Comparison of ENCODE assay signal across 16 cellular contexts in the genomic region with DNA sequence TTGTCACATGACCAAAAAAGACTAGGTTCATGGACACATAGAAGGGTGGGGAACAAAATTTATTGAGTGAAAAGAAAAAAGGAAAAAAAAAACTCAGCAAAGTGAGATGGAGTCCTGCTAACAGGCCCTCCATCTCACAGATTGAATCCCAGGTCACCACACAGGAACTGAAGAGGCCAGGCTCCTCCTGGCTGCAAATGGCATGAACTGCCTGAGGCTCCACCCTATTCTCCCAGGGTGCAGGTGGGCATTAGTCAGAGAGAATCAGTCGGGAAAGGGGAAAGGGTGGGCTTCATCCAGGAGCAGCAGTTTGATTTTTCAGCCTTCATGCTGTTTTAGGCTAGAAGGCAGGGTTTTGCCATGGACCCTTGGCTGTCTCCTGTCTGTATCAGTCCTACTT.
A peak's percentile ranks its signal among the peaks of the same experiment; 100 is the strongest.
DNase-seq lines count a peak whose midpoint lies in the region; ATAC-seq and TF ChIP-seq lines count a peak whose summit lies in the region.
"Had no signal": no experiment of that assay in that cellular context is flagged by ENCODE, and none has a peak within 500 bp of the region (broad histone marks: within the 10 kb centered on the region; RNA-seq: fewer than 3 reads in every experiment).

No MANE protein-coding gene starts in this region.

- H3K9ac ChIP-seq in PC-3 (ENCODE audit: low read length): no peak overlapping the region
- no peak overlapping the region for H3K9ac ChIP-seq in neural progenitor cell
- H3K9ac ChIP-seq: BLaER1 had no signal

- no peaks in the 10 kb centered on the region for H3K4me1 Mint-ChIP-seq in neural progenitor cell
- H3K4me1 Mint-ChIP-seq: CD4-positive, alpha-beta memory T cell had no signal

- no peaks in the 10 kb centered on the region for H3K27me3 ChIP-seq in PC-3 (ENCODE audit: low read length)
- H3K27me3 ChIP-seq in foreskin keratinocyte: no peaks in the 10 kb centered on the region
- no peaks in the 10 kb centered on the region for H3K27me3 ChIP-seq in neural progenitor cell
- H3K27me3 ChIP-seq: BLaER1, SJCRH30 had no signal

- H3K27me3 Mint-ChIP-seq in neural progenitor cell (ENCODE audit: insufficient read depth, low read depth): no peaks in the 10 kb centered on the region
- H3K27me3 Mint-ChIP-seq: CD4-positive, alpha-beta memory T cell had no signal

- intact Hi-C loops in PC-3 (cut with micrococcal nuclease) (loop anchor here (10.0 kb wide), 1 partner anchor 440 kb away; no protein-coding TSS in a partner anchor), left cardiac atrium (cut with DNase I) (no loop called here)

- H3F3A ChIP-seq in PC-3 (ENCODE audit: low read length, unreplicated experiment) (no peaks in the 10 kb centered on the region), neural progenitor cell (ENCODE audit: low read depth) (no peaks in the 10 kb centered on the region)

- ATAC-seq in PC-3 (no peak), foreskin keratinocyte (peak; percentile 19), GM18867 (IDR thresholded peaks at IDR 0.05; ENCODE audit: unreplicated experiment) (no peak), left cardiac atrium (no peak)
- ATAC-seq: A549, Panc1 had no signal

- CTCF ChIA-PET in PC-3 (lab: Charles Lee): no interaction called here

- H3K27ac ChIP-seq in PC-3 (ENCODE audit: low read length): no peak overlapping the region
- H3K27ac ChIP-seq in foreskin keratinocyte: no peak overlapping the region
- no peak overlapping the region for H3K27ac ChIP-seq in neural progenitor cell
- H3K27ac ChIP-seq: A549, BLaER1, SJCRH30 had no signal

- H3K9me3 Mint-ChIP-seq in neural progenitor cell: no peaks in the 10 kb centered on the region

- H3K36me3 Mint-ChIP-seq in neural progenitor cell: no peaks in the 10 kb centered on the region
- H3K36me3 Mint-ChIP-seq: CD4-positive, alpha-beta memory T cell had no signal

- H3K4me2 ChIP-seq in PC-3 (ENCODE audit: low read length) (no peak overlapping the region), neural progenitor cell (no peak overlapping the region)
- H3K4me2 ChIP-seq: A549, BLaER1 had no signal

- DNase-seq in H4 (ENCODE audit: low spot score) (peak; percentile 13), PC-3 (peak; percentile 6), foreskin keratinocyte (no peak), neural progenitor cell (ENCODE audit: low spot score) (peak; percentile 19), DMS79 treated with DMSO at 0.1 percent for 48 hours (lab: John Stamatoyannopoulos, UW) (no peak), left cardiac atrium (no peak)
- DNase-seq: CD4-positive, alpha-beta memory T cell; KBM-7; NCI-H1105 treated with DMSO at 0.1 percent for 48 hours; NCI-H1694; NCI-H748 treated with DMSO at 0.1 percent for 48 hours had no signal

- H4K20me1 ChIP-seq in PC-3 (ENCODE audit: low read length) (no peaks in the 10 kb centered on the region), neural progenitor cell (ENCODE audit: low read depth) (no peaks in the 10 kb centered on the region)
- H4K20me1 ChIP-seq: BLaER1 had no signal

- POLR2A ChIA-PET in PC-3 (lab: Charles Lee; ENCODE audit: unreplicated experiment): no interaction called here

- H3K27ac Mint-ChIP-seq in neural progenitor cell: no peak overlapping the region
- H3K27ac Mint-ChIP-seq: CD4-positive, alpha-beta memory T cell had no signal

- no peaks in the 10 kb centered on the region for H3K4me1 ChIP-seq in PC-3 (ENCODE audit: insufficient read depth, low read length)
- no peaks in the 10 kb centered on the region for H3K4me1 ChIP-seq in foreskin keratinocyte
- H3K4me1 ChIP-seq in neural progenitor cell: no peaks in the 10 kb centered on the region
- H3K4me1 ChIP-seq: A549, BLaER1, SJCRH30 had no signal

- H3K9me3 ChIP-seq in PC-3 (ENCODE audit: low read length): no peaks in the 10 kb centered on the region
- H3K9me3 ChIP-seq in neural progenitor cell (ENCODE audit: low read depth): no peaks in the 10 kb centered on the region
- H3K9me3 ChIP-seq: A549, BLaER1, SJCRH30 had no signal

- H3K9me2 ChIP-seq in PC-3 (replicated peaks; ENCODE audit: low read length): no peaks in the 10 kb centered on the region

- no peak overlapping the region for H3K4me3 ChIP-seq in PC-3 (ENCODE audit: low read length)
- H3K4me3 ChIP-seq in neural progenitor cell: no peak overlapping the region
- H3K4me3 ChIP-seq: A549, BLaER1, SJCRH30 had no signal

- no peak overlapping the region for H2AFZ ChIP-seq in PC-3 (ENCODE audit: low read length)
- peak overlapping the region; percentile 88 for H2AFZ ChIP-seq in neural progenitor cell (replicated peaks)

- H3K4me3 Mint-ChIP-seq in neural progenitor cell: no peak overlapping the region
- H3K4me3 Mint-ChIP-seq: CD4-positive, alpha-beta memory T cell had no signal

- H3K79me2 ChIP-seq in PC-3 (ENCODE audit: low read length) (no peaks in the 10 kb centered on the region), neural progenitor cell (ENCODE audit: low read depth) (no peaks in the 10 kb centered on the region)

- TF ChIP-seq CTCF in PC-3 (conservative IDR thresholded peaks at IDR 0.05; ENCODE audit: low read depth, low read length) (no peak), foreskin keratinocyte (conservative IDR thresholded peaks at IDR 0.05) (peak; percentile 29), neural progenitor cell (IDR thresholded peaks at IDR 0.05) (peak; percentile 23)

- BruUV-seq in PC-3 (replicated peaks; lab: Mats Ljungman, UMichigan): no TSS peak

- H3K36me3 ChIP-seq in PC-3 (ENCODE audit: low read depth, low read length): no peaks in the 10 kb centered on the region
- H3K36me3 ChIP-seq in neural progenitor cell: no peaks in the 10 kb centered on the region
- H3K36me3 ChIP-seq: BLaER1, SJCRH30 had no signal

Comparison
In these comparisons a context has a peak if more than half of its experiments do, and no peak if none do; other contexts are left out.
1. DNase-seq: peak in H4 (single experiment), PC-3 (single experiment) and neural progenitor cell (single experiment); none in foreskin keratinocyte (0 of 2), DMS79 treated with DMSO at 0.1 percent for 48 hours (single experiment) and left cardiac atrium (single experiment).